ENCODE assay signal across 11 cellular contexts in genomic region chr6:137493218-137494038, GRCh38. TPM values are rescaled to one million over a fixed set of nuclear protein-coding genes. Genes with fewer than 3 reads are reported as not detected.
A peak's percentile ranks its signal among the peaks of the same experiment; 100 is the strongest.
DNase-seq lines count a peak whose midpoint lies in the region; ATAC-seq and TF ChIP-seq lines count a peak whose summit lies in the region.
"Had no signal": no experiment of that assay in that cellular context is flagged by ENCODE, and none has a peak within 500 bp of the region (broad histone marks: within the 10 kb centered on the region; RNA-seq: fewer than 3 reads in every experiment).

No MANE protein-coding gene starts in this region.

- H3K4me1 Mint-ChIP-seq in activated T-helper 17 cell treated with anti-CD3 and anti-CD28 coated beads, Interleukin-2, amount 50 U/mL, for 72 hours: peaks cover 19% of the 10 kb centered on the region

- ATAC-seq in activated T-helper 17 cell treated with anti-CD3 and anti-CD28 coated beads, Interleukin-2, amount 50 U/mL, for 72 hours (replicated peaks): peak; percentile 33
- ATAC-seq in left colon: peak; percentile 69

- H3K9me3 ChIP-seq in suprapubic skin (no peaks in the 10 kb centered on the region), right atrium auricular region (no peaks in the 10 kb centered on the region)

- H3K27me3 Mint-ChIP-seq in activated T-helper 17 cell treated with anti-CD3 and anti-CD28 coated beads, Interleukin-2, amount 50 U/mL, for 72 hours: peaks cover 80% of the 10 kb centered on the region

- TF ChIP-seq POLR2A in suprapubic skin (IDR thresholded peaks at IDR 0.05): no peak

- H3K9me3 Mint-ChIP-seq in activated T-helper 17 cell treated with anti-CD3 and anti-CD28 coated beads, Interleukin-2, amount 50 U/mL, for 72 hours: no peaks in the 10 kb centered on the region

- WGBS in suprapubic skin: 8% methylated on average over 35 of the region's 77 CpGs

- H3K27me3 ChIP-seq in suprapubic skin: peaks cover 100% of the 10 kb centered on the region
- peaks cover 70 to 84% of the 10 kb centered on the region in 2 donors for H3K27me3 ChIP-seq in right atrium auricular region

- H3K36me3 ChIP-seq in suprapubic skin (no peaks in the 10 kb centered on the region), right atrium auricular region (no peaks in the 10 kb centered on the region)

- peaks cover 27% of the 10 kb centered on the region for H3K36me3 Mint-ChIP-seq in activated T-helper 17 cell treated with anti-CD3 and anti-CD28 coated beads, Interleukin-2, amount 50 U/mL, for 72 hours (ENCODE audit: low read depth)

- no peak overlapping the region for H3K27ac Mint-ChIP-seq in activated T-helper 17 cell treated with anti-CD3 and anti-CD28 coated beads, Interleukin-2, amount 50 U/mL, for 72 hours

- intact Hi-C loops in left colon (cut with DNase I, micrococcal nuclease): no loop called here

- no peak overlapping the region for H3K27ac ChIP-seq in suprapubic skin
- H3K27ac ChIP-seq in right atrium auricular region: no peak overlapping the region
- H3K27ac ChIP-seq: C4-2B, HL-60 had no signal

- H3K4me3 ChIP-seq in suprapubic skin (peak overlapping the region; percentile 29), right atrium auricular region (peak overlapping the region in 1 of 2 donors; percentile 21)

- TF ChIP-seq CTCF in suprapubic skin (IDR thresholded peaks at IDR 0.05): no peak
- TF ChIP-seq CTCF in right atrium auricular region (IDR thresholded peaks at IDR 0.05): no peak

- H3K4me1 ChIP-seq in suprapubic skin (peaks cover 64% of the 10 kb centered on the region), right atrium auricular region (peaks cover 0 to 54% of the 10 kb centered on the region in 2 donors)

- no peak for TF ChIP-seq EP300 in suprapubic skin (IDR thresholded peaks at IDR 0.05)

- peak overlapping the region; percentile 71 for H3K4me3 Mint-ChIP-seq in activated T-helper 17 cell treated with anti-CD3 and anti-CD28 coated beads, Interleukin-2, amount 50 U/mL, for 72 hours

- peak; percentile 11 for DNase-seq in activated naive CD4-positive, alpha-beta T cell treated with Interleukin-2 at 50 U/mL for 16 hours
- no peak for DNase-seq in activated naive CD4-positive, alpha-beta T cell (lab: John Stamatoyannopoulos, UW)
- DNase-seq in left colon (peak in 1 of 2 donors; percentile 44), suprapubic skin (ENCODE audit: low spot score in 2 of 2) (no peak), GM19238 (ENCODE audit: insufficient read length, low spot score) (no peak), amygdala (lab: John Stamatoyannopoulos, UW) (no peak), right atrium auricular region (ENCODE audit: low spot score) (no peak)
- DNase-seq: NCI-H446 had no signal

RNA-seq across cellular contexts. Expression of gene OLIG3, which starts 0.8 kb away (rescaled TPM):
- total RNA-seq in activated T-helper 17 cell treated with anti-CD3 and anti-CD28 coated beads, Interleukin-2, amount 50 U/mL, for 72 hours: 1 to 10 TPM; 3.5 TPM
- total RNA-seq in left colon (not detected), suprapubic skin (under 1 TPM in 1 of 4 donors, not detected in 3; 0.29 TPM), right atrium auricular region (not detected)
